Comparison of ENCODE assay signal across 10 cellular contexts in the genomic region with DNA sequence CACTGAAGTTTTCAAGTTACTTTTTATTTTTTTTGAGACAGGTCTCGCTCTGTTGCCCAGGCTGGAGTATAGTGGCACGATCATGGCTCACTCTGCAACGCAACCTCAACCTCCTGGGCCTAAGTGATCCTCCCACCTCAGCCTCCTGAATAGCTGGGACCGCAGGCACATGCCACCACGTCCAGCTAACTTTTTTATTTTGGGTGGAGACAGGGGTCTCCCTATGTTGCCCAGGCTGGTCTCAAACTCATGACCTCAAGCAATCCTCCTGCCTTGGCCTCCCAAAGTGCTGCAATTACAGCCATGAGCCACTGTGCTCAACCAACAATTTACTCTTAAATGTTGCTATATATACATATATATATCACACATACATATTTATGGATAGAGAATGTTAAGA. TPM values are rescaled to one million over a fixed set of nuclear protein-coding genes. Genes with fewer than 3 reads are reported as not detected.
DNase-seq lines count a peak whose midpoint lies in the region; ATAC-seq, FAIRE-seq and TF ChIP-seq lines count a peak whose summit lies in the region.
"Had no signal": no experiment of that assay in that cellular context is flagged by ENCODE, and none has a peak within 500 bp of the region (broad histone marks: within the 10 kb centered on the region; RNA-seq: fewer than 3 reads in every experiment).

No MANE protein-coding gene starts in this region.

- CTCF ChIA-PET in Caco-2 (lab: Charles Lee) = interaction anchor here (0.6 kb wide), 2 partner anchors 8 to 159 kb away, joined by 6 to 8 read pairs; no protein-coding TSS in a partner anchor

- peaks cover 25% of the 10 kb centered on the region for H3K4me1 Mint-ChIP-seq in Caco-2 (ENCODE audit: low read depth, unreplicated experiment)

- DNase-seq in Caco-2 (no peak), RWPE2 (ENCODE audit: low spot score) (no peak), foreskin keratinocyte (no peak), small intestine (no peak), HTR-8/SVneo (ENCODE audit: insufficient read length, low spot score) (no peak), NCI-H2107 treated with DMSO at 0.1 percent for 48 hours (lab: John Stamatoyannopoulos, UW; ENCODE audit: unreplicated experiment) (no peak)
- DNase-seq: cortex of kidney, OCI-M1 had no signal

- peak overlapping the region; percentile 91 for H3K4me3 Mint-ChIP-seq in Caco-2 (ENCODE audit: unreplicated experiment)

- no peak overlapping the region; the same call in 1 of the 2 replicates for H3K4me3 ChIP-seq in Caco-2 (ENCODE audit: low read depth, low read length)
- no peak overlapping the region for H3K4me3 ChIP-seq in RWPE2 (ENCODE audit: severe bottlenecking)
- no peak overlapping the region for H3K4me3 ChIP-seq in small intestine (ENCODE audit: low read depth in 1 of 2, low read length in 2 of 2)

- no peaks in the 10 kb centered on the region for H3K27me3 ChIP-seq in Caco-2 (replicated peaks; ENCODE audit: control insufficient read depth, insufficient read depth, low read length)
- no peaks in the 10 kb centered on the region for H3K27me3 ChIP-seq in RWPE2 (ENCODE audit: insufficient read depth, poor library complexity, severe bottlenecking)
- no peaks in the 10 kb centered on the region for H3K27me3 ChIP-seq in foreskin keratinocyte
- H3K27me3 ChIP-seq in small intestine (ENCODE audit: control insufficient read depth in 2 of 2, insufficient read depth in 2 of 2, low read length in 2 of 2) = no peaks in the 10 kb centered on the region

- FAIRE-seq in small intestine (lab: Jason Lieb, UNC) (no peak), HTR-8/SVneo (lab: Jason Lieb, UNC) (no peak)

- ATAC-seq in RWPE2 (ENCODE audit: low read depth) (no peak), foreskin keratinocyte (no peak), HG02884 (IDR thresholded peaks at IDR 0.05; ENCODE audit: unreplicated experiment) (no peak), GM21367 (IDR thresholded peaks at IDR 0.05; ENCODE audit: unreplicated experiment) (no peak)

- TF ChIP-seq CTCF in Caco-2 (IDR thresholded peaks at IDR 0.05; ENCODE audit: insufficient read depth in 1 of 2, low read depth in 1 of 2, low read length in 1 of 2, severe bottlenecking in 1 of 2, unreplicated experiment in 1 of 2) (no peak), RWPE2 (IDR thresholded peaks at IDR 0.05; ENCODE audit: poor library complexity, severe bottlenecking) (no peak), foreskin keratinocyte (conservative IDR thresholded peaks at IDR 0.05) (no peak)

- peak overlapping the region; percentile 98 for H3K27ac ChIP-seq in RWPE2 (ENCODE audit: poor library complexity, severe bottlenecking)
- H3K27ac ChIP-seq in foreskin keratinocyte = peak overlapping the region; percentile 100
- H3K27ac ChIP-seq in small intestine (ENCODE audit: low read depth in 1 of 2, low read length in 1 of 2) = peak overlapping the region; percentile 97 to 100

- POLR2A ChIA-PET in Caco-2 (lab: Charles Lee) = interaction anchor here (2.8 kb wide), 1 partner anchor 28 kb away, joined by 54 read pairs; a partner anchor contains a TSS

- peak overlapping the region; percentile 99 for H3K27ac Mint-ChIP-seq in Caco-2 (ENCODE audit: unreplicated experiment)

- no peaks in the 10 kb centered on the region for H3K27me3 Mint-ChIP-seq in Caco-2 (ENCODE audit: insufficient read depth, unreplicated experiment)

- H3K36me3 ChIP-seq in Caco-2 (ENCODE audit: control insufficient read depth, insufficient read depth, low read length) (no peaks in the 10 kb centered on the region), RWPE2 (ENCODE audit: low read depth) (no peaks in the 10 kb centered on the region), small intestine (ENCODE audit: control insufficient read depth in 2 of 2, insufficient read depth in 2 of 2, low read length in 2 of 2) (no peaks in the 10 kb centered on the region)

- peaks cover 35% of the 10 kb centered on the region for H3K4me1 ChIP-seq in Caco-2
- peaks cover 28% of the 10 kb centered on the region for H3K4me1 ChIP-seq in RWPE2 (ENCODE audit: insufficient read depth, poor library complexity, severe bottlenecking)
- peaks cover 24% of the 10 kb centered on the region for H3K4me1 ChIP-seq in foreskin keratinocyte
- peaks cover 11 to 43% of the 10 kb centered on the region in 2 donors for H3K4me1 ChIP-seq in small intestine (ENCODE audit: control insufficient read depth in 2 of 2, insufficient read depth in 1 of 2, low read depth in 1 of 2, low read length in 1 of 2)

- H3K36me3 Mint-ChIP-seq in Caco-2 (ENCODE audit: insufficient read depth, unreplicated experiment) = peaks cover 26% of the 10 kb centered on the region

- H3K9me3 Mint-ChIP-seq in Caco-2 (ENCODE audit: unreplicated experiment) = peaks cover 7% of the 10 kb centered on the region

- intact Hi-C loops in Caco-2 (cut with micrococcal nuclease; ENCODE audit: unreplicated experiment) = loop anchor here (2.0 kb wide), 1 partner anchor 25 kb away; no protein-coding TSS in a partner anchor

- no TSS peak for BruUV-seq in Caco-2 (replicated peaks; lab: Mats Ljungman, UMichigan)

- H3K9me3 ChIP-seq in Caco-2 (peaks cover 10% of the 10 kb centered on the region), RWPE2 (ENCODE audit: severe bottlenecking) (peaks cover 5% of the 10 kb centered on the region), small intestine (ENCODE audit: control insufficient read depth, low read depth) (no peaks in the 10 kb centered on the region)

- WGBS in small intestine, 3 donors = 92 to 96% (median 95%) methylated on average over 5 of the region's 5 CpGs

RNA-seq across cellular contexts. Expression of a gene that starts 27.4 kb away (rescaled TPM):
- total RNA-seq in Caco-2 (2022) (206 and 246 TPM in 2 replicates), foreskin keratinocyte (141 and 152 TPM in 2 replicates)
- polyA plus RNA-seq in foreskin keratinocyte (216 and 249 TPM in 2 replicates), small intestine (1,000 to 10,000 TPM in 2 of 3 donors, 100 to 1,000 TPM in 1; 593 to 2,279 (median 2,145) TPM)

RNA-seq across cellular contexts. Expression of a gene that starts 50.3 kb away (rescaled TPM):
- total RNA-seq in Caco-2 (2022) (81.8 and 90.8 TPM in 2 replicates), foreskin keratinocyte (72.8 and 73.9 TPM in 2 replicates)
- polyA plus RNA-seq in foreskin keratinocyte (38.7 and 44.5 TPM in 2 replicates), small intestine (10 to 100 TPM; 24.3 to 32.0 (median 30.9) TPM)
